In genomic region chr13:24161010-24161775, GRCh38 we compare ENCODE assay signal across 1 cellular context.
TF ChIP-seq lines count a peak whose summit lies in the region.

No MANE protein-coding gene starts in this region.

TF ChIP-seq in HepG2, 621 proteins besides CTCF, POLR2A, EP300 and RAD21 (continued from another document and continues in another):
- TF ChIP-seq, protein P1, sequence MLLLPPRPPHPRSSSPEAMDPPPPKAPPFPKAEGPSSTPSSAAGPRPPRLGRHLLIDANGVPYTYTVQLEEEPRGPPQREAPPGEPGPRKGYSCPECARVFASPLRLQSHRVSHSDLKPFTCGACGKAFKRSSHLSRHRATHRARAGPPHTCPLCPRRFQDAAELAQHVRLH (CRISPR knock-in tag; IDR thresholded peaks at IDR 0.05; ENCODE audit: borderline replicate concordance, low read depth), result no peak
- TF ChIP-seq KDM3A (CRISPR knock-in tag; IDR thresholded peaks at IDR 0.05; ENCODE audit: low read depth), result no peak
- TF ChIP-seq ZSCAN30 (CRISPR knock-in tag; IDR thresholded peaks at IDR 0.05), result no peak
- TF ChIP-seq ZNF292 (CRISPR knock-in tag; IDR thresholded peaks at IDR 0.05; ENCODE audit: borderline replicate concordance, low read depth), result no peak
- no peak for TF ChIP-seq ZNF570 (CRISPR knock-in tag; IDR thresholded peaks at IDR 0.05; ENCODE audit: borderline replicate concordance)
- TF ChIP-seq ZNF446 (CRISPR knock-in tag; IDR thresholded peaks at IDR 0.05), result no peak
- TF ChIP-seq, protein P2, sequence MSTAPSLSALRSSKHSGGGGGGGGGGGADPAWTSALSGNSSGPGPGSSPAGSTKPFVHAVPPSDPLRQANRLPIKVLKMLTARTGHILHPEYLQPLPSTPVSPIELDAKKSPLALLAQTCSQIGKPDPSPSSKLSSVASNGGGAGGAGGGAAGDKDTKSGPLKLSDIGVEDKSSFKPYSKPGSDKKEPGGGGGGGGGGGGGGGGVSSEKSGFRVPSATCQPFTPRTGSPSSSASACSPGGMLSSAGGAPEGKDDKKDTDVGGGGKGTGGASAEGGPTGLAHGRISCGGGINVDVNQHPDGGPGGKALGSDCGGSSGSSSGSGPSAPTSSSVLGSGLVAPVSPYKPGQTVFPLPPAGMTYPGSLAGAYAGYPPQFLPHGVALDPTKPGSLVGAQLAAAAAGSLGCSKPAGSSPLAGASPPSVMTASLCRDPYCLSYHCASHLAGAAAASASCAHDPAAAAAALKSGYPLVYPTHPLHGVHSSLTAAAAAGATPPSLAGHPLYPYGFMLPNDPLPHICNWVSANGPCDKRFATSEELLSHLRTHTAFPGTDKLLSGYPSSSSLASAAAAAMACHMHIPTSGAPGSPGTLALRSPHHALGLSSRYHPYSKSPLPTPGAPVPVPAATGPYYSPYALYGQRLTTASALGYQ (CRISPR knock-in tag; IDR thresholded peaks at IDR 0.05), result no peak
- TF ChIP-seq SOX13 (IDR thresholded peaks at IDR 0.05), result no peak
- no peak for TF ChIP-seq SOX13 (CRISPR knock-in tag; conservative IDR thresholded peaks at IDR 0.05 in 1 of 2, IDR thresholded peaks at IDR 0.05 in 1 of 2)
- TF ChIP-seq ZNF569 (CRISPR knock-in tag; IDR thresholded peaks at IDR 0.05; ENCODE audit: borderline replicate concordance), result no peak
- TF ChIP-seq NRL (CRISPR knock-in tag; IDR thresholded peaks at IDR 0.05; ENCODE audit: borderline replicate concordance), result peak; percentile 61
- TF ChIP-seq, protein P3, sequence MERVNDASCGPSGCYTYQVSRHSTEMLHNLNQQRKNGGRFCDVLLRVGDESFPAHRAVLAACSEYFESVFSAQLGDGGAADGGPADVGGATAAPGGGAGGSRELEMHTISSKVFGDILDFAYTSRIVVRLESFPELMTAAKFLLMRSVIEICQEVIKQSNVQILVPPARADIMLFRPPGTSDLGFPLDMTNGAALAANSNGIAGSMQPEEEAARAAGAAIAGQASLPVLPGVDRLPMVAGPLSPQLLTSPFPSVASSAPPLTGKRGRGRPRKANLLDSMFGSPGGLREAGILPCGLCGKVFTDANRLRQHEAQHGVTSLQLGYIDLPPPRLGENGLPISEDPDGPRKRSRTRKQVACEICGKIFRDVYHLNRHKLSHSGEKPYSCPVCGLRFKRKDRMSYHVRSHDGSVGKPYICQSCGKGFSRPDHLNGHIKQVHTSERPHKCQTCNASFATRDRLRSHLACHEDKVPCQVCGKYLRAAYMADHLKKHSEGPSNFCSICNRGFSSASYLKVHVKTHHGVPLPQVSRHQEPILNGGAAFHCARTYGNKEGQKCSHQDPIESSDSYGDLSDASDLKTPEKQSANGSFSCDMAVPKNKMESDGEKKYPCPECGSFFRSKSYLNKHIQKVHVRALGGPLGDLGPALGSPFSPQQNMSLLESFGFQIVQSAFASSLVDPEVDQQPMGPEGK (CRISPR knock-in tag; IDR thresholded peaks at IDR 0.05), result peak; percentile 7; the same call in 1 of the 2 replicates
- no peak for TF ChIP-seq ZNF205 (CRISPR knock-in tag; IDR thresholded peaks at IDR 0.05)
- no peak for TF ChIP-seq SNAI1 (CRISPR knock-in tag; IDR thresholded peaks at IDR 0.05; ENCODE audit: borderline replicate concordance)
- TF ChIP-seq ZNF430 (CRISPR knock-in tag; IDR thresholded peaks at IDR 0.05), result no peak
- no peak for TF ChIP-seq ZFP36 (IDR thresholded peaks at IDR 0.05; ENCODE audit: borderline replicate concordance, low read depth, low read length, partially characterized antibody)
- no peak for TF ChIP-seq POLR2G (IDR thresholded peaks at IDR 0.05; ENCODE audit: low read depth, low read length)
- TF ChIP-seq ZNF550 (CRISPR knock-in tag; IDR thresholded peaks at IDR 0.05; ENCODE audit: borderline replicate concordance), result no peak
- 0 out of 2 replicates have a peak, but pooled peaks have one; percentile 59 for TF ChIP-seq ZNF605 (CRISPR knock-in tag; IDR thresholded peaks at IDR 0.05)
- no peak for TF ChIP-seq CEBPG (CRISPR knock-in tag; IDR thresholded peaks at IDR 0.05)
- no peak for TF ChIP-seq TCF7 (IDR thresholded peaks at IDR 0.05; ENCODE audit: low read depth)
- TF ChIP-seq CC2D1A (CRISPR knock-in tag; IDR thresholded peaks at IDR 0.05), result no peak
- TF ChIP-seq RXRA (CRISPR knock-in tag; IDR thresholded peaks at IDR 0.05), result 0 out of 2 replicates have a peak, but pooled peaks have one; percentile 22
- no peak for TF ChIP-seq HNF4G (IDR thresholded peaks at IDR 0.05; ENCODE audit: borderline replicate concordance, low read depth, low read length)
- peak; percentile 38; the same call in 1 of the 2 replicates for TF ChIP-seq HNF4G (CRISPR knock-in tag; IDR thresholded peaks at IDR 0.05; ENCODE audit: borderline replicate concordance, low read depth)
- TF ChIP-seq, protein P4, sequence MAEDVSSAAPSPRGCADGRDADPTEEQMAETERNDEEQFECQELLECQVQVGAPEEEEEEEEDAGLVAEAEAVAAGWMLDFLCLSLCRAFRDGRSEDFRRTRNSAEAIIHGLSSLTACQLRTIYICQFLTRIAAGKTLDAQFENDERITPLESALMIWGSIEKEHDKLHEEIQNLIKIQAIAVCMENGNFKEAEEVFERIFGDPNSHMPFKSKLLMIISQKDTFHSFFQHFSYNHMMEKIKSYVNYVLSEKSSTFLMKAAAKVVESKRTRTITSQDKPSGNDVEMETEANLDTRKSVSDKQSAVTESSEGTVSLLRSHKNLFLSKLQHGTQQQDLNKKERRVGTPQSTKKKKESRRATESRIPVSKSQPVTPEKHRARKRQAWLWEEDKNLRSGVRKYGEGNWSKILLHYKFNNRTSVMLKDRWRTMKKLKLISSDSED (CRISPR knock-in tag; IDR thresholded peaks at IDR 0.05), result no peak
- TF ChIP-seq SMYD3 (CRISPR knock-in tag; IDR thresholded peaks at IDR 0.05), result no peak
- TF ChIP-seq ZNF460 (CRISPR knock-in tag; IDR thresholded peaks at IDR 0.05; ENCODE audit: borderline replicate concordance), result no peak
- TF ChIP-seq, protein P5, sequence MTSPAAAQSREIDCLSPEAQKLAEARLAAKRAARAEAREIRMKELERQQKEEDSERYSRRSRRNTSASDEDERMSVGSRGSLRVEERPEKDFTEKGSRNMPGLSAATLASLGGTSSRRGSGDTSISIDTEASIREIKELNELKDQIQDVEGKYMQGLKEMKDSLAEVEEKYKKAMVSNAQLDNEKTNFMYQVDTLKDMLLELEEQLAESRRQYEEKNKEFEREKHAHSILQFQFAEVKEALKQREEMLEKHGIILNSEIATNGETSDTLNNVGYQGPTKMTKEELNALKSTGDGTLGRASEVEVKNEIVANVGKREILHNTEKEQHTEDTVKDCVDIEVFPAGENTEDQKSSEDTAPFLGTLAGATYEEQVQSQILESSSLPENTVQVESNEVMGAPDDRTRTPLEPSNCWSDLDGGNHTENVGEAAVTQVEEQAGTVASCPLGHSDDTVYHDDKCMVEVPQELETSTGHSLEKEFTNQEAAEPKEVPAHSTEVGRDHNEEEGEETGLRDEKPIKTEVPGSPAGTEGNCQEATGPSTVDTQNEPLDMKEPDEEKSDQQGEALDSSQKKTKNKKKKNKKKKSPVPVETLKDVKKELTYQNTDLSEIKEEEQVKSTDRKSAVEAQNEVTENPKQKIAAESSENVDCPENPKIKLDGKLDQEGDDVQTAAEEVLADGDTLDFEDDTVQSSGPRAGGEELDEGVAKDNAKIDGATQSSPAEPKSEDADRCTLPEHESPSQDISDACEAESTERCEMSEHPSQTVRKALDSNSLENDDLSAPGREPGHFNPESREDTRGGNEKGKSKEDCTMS (CRISPR knock-in tag; conservative IDR thresholded peaks at IDR 0.05), result no peak
- no peak for TF ChIP-seq GZF1 (CRISPR knock-in tag; IDR thresholded peaks at IDR 0.05)
- TF ChIP-seq JUNB (CRISPR knock-in tag; IDR thresholded peaks at IDR 0.05; ENCODE audit: borderline replicate concordance), result no peak
- no peak for TF ChIP-seq ZNF329 (CRISPR knock-in tag; IDR thresholded peaks at IDR 0.05; ENCODE audit: low read depth)
- TF ChIP-seq, protein P6, sequence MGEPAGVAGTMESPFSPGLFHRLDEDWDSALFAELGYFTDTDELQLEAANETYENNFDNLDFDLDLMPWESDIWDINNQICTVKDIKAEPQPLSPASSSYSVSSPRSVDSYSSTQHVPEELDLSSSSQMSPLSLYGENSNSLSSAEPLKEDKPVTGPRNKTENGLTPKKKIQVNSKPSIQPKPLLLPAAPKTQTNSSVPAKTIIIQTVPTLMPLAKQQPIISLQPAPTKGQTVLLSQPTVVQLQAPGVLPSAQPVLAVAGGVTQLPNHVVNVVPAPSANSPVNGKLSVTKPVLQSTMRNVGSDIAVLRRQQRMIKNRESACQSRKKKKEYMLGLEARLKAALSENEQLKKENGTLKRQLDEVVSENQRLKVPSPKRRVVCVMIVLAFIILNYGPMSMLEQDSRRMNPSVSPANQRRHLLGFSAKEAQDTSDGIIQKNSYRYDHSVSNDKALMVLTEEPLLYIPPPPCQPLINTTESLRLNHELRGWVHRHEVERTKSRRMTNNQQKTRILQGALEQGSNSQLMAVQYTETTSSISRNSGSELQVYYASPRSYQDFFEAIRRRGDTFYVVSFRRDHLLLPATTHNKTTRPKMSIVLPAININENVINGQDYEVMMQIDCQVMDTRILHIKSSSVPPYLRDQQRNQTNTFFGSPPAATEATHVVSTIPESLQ (CRISPR knock-in tag; conservative IDR thresholded peaks at IDR 0.05), result no peak
- TF ChIP-seq HNF4A (CRISPR knock-in tag; IDR thresholded peaks at IDR 0.05), result no peak
- TF ChIP-seq MED13 (CRISPR knock-in tag; IDR thresholded peaks at IDR 0.05), result no peak
- TF ChIP-seq MED8 (CRISPR knock-in tag; IDR thresholded peaks at IDR 0.05; ENCODE audit: insufficient replicate concordance), result peak; percentile 47
- TF ChIP-seq, protein P7, sequence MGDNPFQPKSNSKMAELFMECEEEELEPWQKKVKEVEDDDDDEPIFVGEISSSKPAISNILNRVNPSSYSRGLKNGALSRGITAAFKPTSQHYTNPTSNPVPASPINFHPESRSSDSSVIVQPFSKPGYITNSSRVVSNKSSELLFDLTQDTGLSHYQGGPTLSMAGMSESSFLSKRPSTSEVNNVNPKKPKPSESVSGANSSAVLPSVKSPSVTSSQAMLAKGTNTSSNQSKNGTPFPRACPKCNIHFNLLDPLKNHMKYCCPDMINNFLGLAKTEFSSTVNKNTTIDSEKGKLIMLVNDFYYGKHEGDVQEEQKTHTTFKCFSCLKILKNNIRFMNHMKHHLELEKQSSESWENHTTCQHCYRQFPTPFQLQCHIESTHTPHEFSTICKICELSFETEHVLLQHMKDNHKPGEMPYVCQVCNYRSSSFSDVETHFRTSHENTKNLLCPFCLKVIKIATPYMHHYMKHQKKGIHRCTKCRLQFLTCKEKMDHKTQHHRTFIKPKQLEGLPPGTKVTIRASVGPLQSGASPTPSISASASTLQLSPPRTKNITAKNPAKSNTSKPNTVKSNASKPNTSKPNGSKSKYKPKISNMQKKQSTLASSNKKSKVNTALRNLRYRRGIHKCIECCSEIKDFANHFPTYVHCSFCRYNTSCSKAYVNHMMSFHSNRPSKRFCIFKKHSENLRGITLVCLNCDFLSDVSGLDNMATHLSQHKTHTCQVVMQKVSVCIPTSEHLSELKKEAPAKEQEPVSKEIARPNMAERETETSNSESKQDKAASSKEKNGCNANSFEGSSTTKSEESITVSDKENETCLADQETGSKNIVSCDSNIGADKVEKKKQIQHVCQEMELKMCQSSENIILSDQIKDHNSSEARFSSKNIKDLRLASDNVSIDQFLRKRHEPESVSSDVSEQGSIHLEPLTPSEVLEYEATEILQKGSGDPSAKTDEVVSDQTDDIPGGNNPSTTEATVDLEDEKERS (CRISPR knock-in tag; IDR thresholded peaks at IDR 0.05), result no peak
- no peak for TF ChIP-seq MXD3 (CRISPR knock-in tag; IDR thresholded peaks at IDR 0.05)
- no peak for TF ChIP-seq DNMT1 (CRISPR knock-in tag; IDR thresholded peaks at IDR 0.05)
- TF ChIP-seq, protein P8, sequence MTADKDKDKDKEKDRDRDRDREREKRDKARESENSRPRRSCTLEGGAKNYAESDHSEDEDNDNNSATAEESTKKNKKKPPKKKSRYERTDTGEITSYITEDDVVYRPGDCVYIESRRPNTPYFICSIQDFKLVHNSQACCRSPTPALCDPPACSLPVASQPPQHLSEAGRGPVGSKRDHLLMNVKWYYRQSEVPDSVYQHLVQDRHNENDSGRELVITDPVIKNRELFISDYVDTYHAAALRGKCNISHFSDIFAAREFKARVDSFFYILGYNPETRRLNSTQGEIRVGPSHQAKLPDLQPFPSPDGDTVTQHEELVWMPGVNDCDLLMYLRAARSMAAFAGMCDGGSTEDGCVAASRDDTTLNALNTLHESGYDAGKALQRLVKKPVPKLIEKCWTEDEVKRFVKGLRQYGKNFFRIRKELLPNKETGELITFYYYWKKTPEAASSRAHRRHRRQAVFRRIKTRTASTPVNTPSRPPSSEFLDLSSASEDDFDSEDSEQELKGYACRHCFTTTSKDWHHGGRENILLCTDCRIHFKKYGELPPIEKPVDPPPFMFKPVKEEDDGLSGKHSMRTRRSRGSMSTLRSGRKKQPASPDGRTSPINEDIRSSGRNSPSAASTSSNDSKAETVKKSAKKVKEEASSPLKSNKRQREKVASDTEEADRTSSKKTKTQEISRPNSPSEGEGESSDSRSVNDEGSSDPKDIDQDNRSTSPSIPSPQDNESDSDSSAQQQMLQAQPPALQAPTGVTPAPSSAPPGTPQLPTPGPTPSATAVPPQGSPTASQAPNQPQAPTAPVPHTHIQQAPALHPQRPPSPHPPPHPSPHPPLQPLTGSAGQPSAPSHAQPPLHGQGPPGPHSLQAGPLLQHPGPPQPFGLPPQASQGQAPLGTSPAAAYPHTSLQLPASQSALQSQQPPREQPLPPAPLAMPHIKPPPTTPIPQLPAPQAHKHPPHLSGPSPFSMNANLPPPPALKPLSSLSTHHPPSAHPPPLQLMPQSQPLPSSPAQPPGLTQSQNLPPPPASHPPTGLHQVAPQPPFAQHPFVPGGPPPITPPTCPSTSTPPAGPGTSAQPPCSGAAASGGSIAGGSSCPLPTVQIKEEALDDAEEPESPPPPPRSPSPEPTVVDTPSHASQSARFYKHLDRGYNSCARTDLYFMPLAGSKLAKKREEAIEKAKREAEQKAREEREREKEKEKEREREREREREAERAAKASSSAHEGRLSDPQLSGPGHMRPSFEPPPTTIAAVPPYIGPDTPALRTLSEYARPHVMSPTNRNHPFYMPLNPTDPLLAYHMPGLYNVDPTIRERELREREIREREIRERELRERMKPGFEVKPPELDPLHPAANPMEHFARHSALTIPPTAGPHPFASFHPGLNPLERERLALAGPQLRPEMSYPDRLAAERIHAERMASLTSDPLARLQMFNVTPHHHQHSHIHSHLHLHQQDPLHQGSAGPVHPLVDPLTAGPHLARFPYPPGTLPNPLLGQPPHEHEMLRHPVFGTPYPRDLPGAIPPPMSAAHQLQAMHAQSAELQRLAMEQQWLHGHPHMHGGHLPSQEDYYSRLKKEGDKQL (CRISPR knock-in tag; IDR thresholded peaks at IDR 0.05; ENCODE audit: low read depth), result no peak
- TF ChIP-seq NFE2 (CRISPR knock-in tag; IDR thresholded peaks at IDR 0.05), result no peak
- TF ChIP-seq MAZ (IDR thresholded peaks at IDR 0.05; ENCODE audit: borderline replicate concordance, low read depth, low read length), result no peak
- no peak for TF ChIP-seq MAZ (CRISPR knock-in tag; IDR thresholded peaks at IDR 0.05; ENCODE audit: low read depth)
- TF ChIP-seq, protein P9, sequence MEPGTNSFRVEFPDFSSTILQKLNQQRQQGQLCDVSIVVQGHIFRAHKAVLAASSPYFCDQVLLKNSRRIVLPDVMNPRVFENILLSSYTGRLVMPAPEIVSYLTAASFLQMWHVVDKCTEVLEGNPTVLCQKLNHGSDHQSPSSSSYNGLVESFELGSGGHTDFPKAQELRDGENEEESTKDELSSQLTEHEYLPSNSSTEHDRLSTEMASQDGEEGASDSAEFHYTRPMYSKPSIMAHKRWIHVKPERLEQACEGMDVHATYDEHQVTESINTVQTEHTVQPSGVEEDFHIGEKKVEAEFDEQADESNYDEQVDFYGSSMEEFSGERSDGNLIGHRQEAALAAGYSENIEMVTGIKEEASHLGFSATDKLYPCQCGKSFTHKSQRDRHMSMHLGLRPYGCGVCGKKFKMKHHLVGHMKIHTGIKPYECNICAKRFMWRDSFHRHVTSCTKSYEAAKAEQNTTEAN (CRISPR knock-in tag; conservative IDR thresholded peaks at IDR 0.05), result no peak
- no peak for TF ChIP-seq MAFG (CRISPR knock-in tag; IDR thresholded peaks at IDR 0.05)
